ENCODE assay signal across 9 cellular contexts in the genomic region with DNA sequence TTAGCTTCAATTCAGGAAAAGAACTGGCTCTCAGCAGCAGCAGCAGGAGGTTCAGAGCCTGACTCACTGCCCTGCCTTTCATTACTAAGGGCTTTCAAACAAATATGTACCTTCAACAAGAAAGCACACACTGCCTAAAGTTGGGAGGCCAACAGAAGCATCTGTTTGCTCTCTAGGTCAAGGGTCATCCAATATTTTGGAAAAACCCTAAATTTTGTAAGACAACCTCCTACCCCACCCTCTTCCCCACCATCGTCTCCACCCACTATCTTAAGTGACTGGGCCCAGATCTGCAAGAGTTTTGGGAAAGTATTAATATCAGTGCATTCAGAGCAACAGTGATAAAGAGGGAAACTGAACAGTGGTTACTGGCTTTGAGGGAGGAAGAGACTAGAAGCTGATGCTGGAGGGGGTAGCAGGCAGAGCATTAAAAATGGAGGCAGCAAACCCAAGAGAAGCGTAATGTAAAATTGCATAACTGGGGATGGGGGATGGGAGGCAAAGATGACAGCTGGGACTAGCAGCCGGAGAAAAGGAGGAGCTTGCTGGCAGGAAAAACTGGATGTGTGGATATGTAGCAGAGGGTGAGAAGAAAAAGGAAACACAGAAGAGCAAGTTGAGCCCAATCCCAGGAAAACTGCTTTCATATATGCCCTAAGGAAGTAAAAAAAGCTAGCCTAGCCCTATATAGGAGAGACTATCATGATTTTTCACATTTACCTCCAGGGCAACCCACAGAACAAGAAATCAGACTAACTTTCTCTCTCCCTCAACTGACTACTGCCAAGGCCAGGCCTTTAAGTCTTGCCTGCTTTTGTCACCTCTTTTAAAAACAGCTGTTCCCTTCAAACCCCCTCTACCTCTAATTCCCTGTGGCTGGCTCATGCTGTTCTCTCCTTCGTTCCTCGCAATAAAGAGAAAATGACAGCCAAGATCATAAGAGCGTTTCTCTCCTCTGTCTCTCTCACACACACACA. TPM values are rescaled to one million over a fixed set of nuclear protein-coding genes. Genes with fewer than 3 reads are reported as not detected.
A peak's percentile ranks its signal among the peaks of the same experiment; 100 is the strongest.
DNase-seq lines count a peak whose midpoint lies in the region; TF ChIP-seq lines count a peak whose summit lies in the region.
"Had no signal": no experiment of that assay in that cellular context is flagged by ENCODE, and none has a peak within 500 bp of the region (broad histone marks: within the 10 kb centered on the region; RNA-seq: fewer than 3 reads in every experiment).

No MANE protein-coding gene starts in this region.

- no peak for TF ChIP-seq CTCF in Loucy (conservative IDR thresholded peaks at IDR 0.05; ENCODE audit: low read length)
- no peak for TF ChIP-seq CTCF in ascending aorta (IDR thresholded peaks at IDR 0.05)
- no peak for TF ChIP-seq CTCF in CD14-positive monocyte (IDR thresholded peaks at IDR 0.05)
- no peak for TF ChIP-seq CTCF in GM13977 (IDR thresholded peaks at IDR 0.05; ENCODE audit: extremely low read depth, insufficient read depth, missing control alignments)

- H3K9ac ChIP-seq in Loucy (ENCODE audit: low read depth, low read length, poor library complexity, severe bottlenecking) = peak overlapping the region; percentile 43
- H3K9ac ChIP-seq in Karpas-422 (ENCODE audit: low read length) = no peak overlapping the region
- H3K9ac ChIP-seq: KMS-11 had no signal

- H3K27me3 ChIP-seq in Loucy (ENCODE audit: insufficient read depth, low read length, poor library complexity, severe bottlenecking) = no peaks in the 10 kb centered on the region
- no peaks in the 10 kb centered on the region for H3K27me3 ChIP-seq in ascending aorta
- no peaks in the 10 kb centered on the region for H3K27me3 ChIP-seq in Karpas-422 (ENCODE audit: low read length)

- H3K79me2 ChIP-seq in Loucy (ENCODE audit: insufficient read depth, low read length) (peaks cover 76% of the 10 kb centered on the region), Karpas-422 (ENCODE audit: low read length) (peaks cover 100% of the 10 kb centered on the region)

- no peak for DNase-seq in ascending aorta (ENCODE audit: low spot score in 2 of 2)
- peak; percentile 33 for DNase-seq in iPS-NIHi7 (ENCODE audit: extremely low spot score)
- peak in 13 of 49 donors; percentile 1 to 31 (median 9) for DNase-seq in substantia nigra (lab: John Stamatoyannopoulos, UW)
- DNase-seq in DMS79 treated with DMSO at 0.1 percent for 48 hours (lab: John Stamatoyannopoulos, UW) = no peak
- DNase-seq in CD14-positive monocyte (ENCODE audit: low spot score) = no peak
- no peak for DNase-seq in GM13977 (ENCODE audit: low spot score)
- no peak for DNase-seq in Karpas-422

- H2AFZ ChIP-seq in Loucy (ENCODE audit: low read length) = no peak overlapping the region
- no peak overlapping the region for H2AFZ ChIP-seq in Karpas-422 (ENCODE audit: low read length)

- no peak overlapping the region for H3K4me3 Mint-ChIP-seq in CD14-positive monocyte

- peaks cover 11 to 32% of the 10 kb centered on the region in 2 donors for H3K36me3 Mint-ChIP-seq in CD14-positive monocyte

- no peaks in the 10 kb centered on the region for H3F3A ChIP-seq in Loucy (ENCODE audit: low read depth)

- H3K4me3 ChIP-seq in Loucy (ENCODE audit: low read length, poor library complexity, severe bottlenecking) = peak overlapping the region; percentile 30
- H3K4me3 ChIP-seq in ascending aorta = no peak overlapping the region
- H3K4me3 ChIP-seq in Karpas-422 (ENCODE audit: low read length) = no peak overlapping the region

- H3K4me2 ChIP-seq in Loucy (ENCODE audit: low read depth, low read length, poor library complexity, severe bottlenecking) (peak overlapping the region; percentile 45), Karpas-422 (ENCODE audit: low read depth, low read length, poor library complexity, severe bottlenecking) (no peak overlapping the region)
- H3K4me2 ChIP-seq: KMS-11 had no signal

- H3K4me1 ChIP-seq in Loucy (ENCODE audit: insufficient read depth, low read length, poor library complexity, severe bottlenecking) (peaks cover 21% of the 10 kb centered on the region), ascending aorta (peaks cover 31 to 85% of the 10 kb centered on the region in 2 donors), Karpas-422 (ENCODE audit: low read length) (peaks cover 37% of the 10 kb centered on the region)

- H3K27me3 Mint-ChIP-seq in CD14-positive monocyte (ENCODE audit: low read depth in 3 of 3) = no peaks in the 10 kb centered on the region

- H3K9me3 ChIP-seq in Loucy (ENCODE audit: insufficient read depth, low read depth, low read length) = no peaks in the 10 kb centered on the region
- no peaks in the 10 kb centered on the region for H3K9me3 ChIP-seq in ascending aorta
- no peaks in the 10 kb centered on the region for H3K9me3 ChIP-seq in Karpas-422 (ENCODE audit: low read length)

- H3K27ac Mint-ChIP-seq in CD14-positive monocyte = no peak overlapping the region

- no peaks in the 10 kb centered on the region for H3K36me3 ChIP-seq in Loucy (ENCODE audit: insufficient read depth, low read length)
- no peaks in the 10 kb centered on the region for H3K36me3 ChIP-seq in ascending aorta
- H3K36me3 ChIP-seq in Karpas-422 (ENCODE audit: insufficient read depth, low read length) = no peaks in the 10 kb centered on the region

- H3K9me3 Mint-ChIP-seq in CD14-positive monocyte = no peaks in the 10 kb centered on the region

- peak overlapping the region; percentile 64 to 69 for H3K27ac ChIP-seq in ascending aorta
- H3K27ac ChIP-seq in substantia nigra (ENCODE audit: low read depth, low read length, poor library complexity, severe bottlenecking) = peak overlapping the region; percentile 17
- no peak overlapping the region for H3K27ac ChIP-seq in Karpas-422 (ENCODE audit: low read length)
- H3K27ac ChIP-seq: KMS-11 had no signal

- intact Hi-C loops in ascending aorta (cut with DNase I) = loop anchor here (2.0 kb wide), 1 partner anchor 31 kb away; the partner anchor contains the start of gene NPTN
- intact Hi-C loops in CD14-positive monocyte (cut with micrococcal nuclease) = no loop called here

- H4K20me1 ChIP-seq in Loucy (ENCODE audit: insufficient read depth, low read length, poor library complexity, severe bottlenecking) = peaks cover 23% of the 10 kb centered on the region
- peaks cover 20% of the 10 kb centered on the region for H4K20me1 ChIP-seq in Karpas-422 (ENCODE audit: insufficient read depth, low read depth, low read length)

- peaks cover 15% of the 10 kb centered on the region for H3K4me1 Mint-ChIP-seq in CD14-positive monocyte

- H3K9me2 ChIP-seq in Loucy (replicated peaks; ENCODE audit: low read depth, low read length) (no peaks in the 10 kb centered on the region), Karpas-422 (replicated peaks; ENCODE audit: insufficient read depth, low read length) (no peaks in the 10 kb centered on the region)

- in situ Hi-C loops in GM13977 (cut with MboI; ENCODE audit: low pct_unique_long_range_greater_than_20kb, low sequenced_read_pairs, unreplicated experiment) = no loop called here

RNA-seq across cellular contexts. Expression of gene NPTN, which starts 31.5 kb away (rescaled TPM):
- total RNA-seq in ascending aorta = 147 TPM
- 10 to 100 TPM; 86.5 to 88.0 TPM for polyA plus RNA-seq in CD14-positive monocyte
- 40.4 and 53.6 TPM in 2 replicates for total RNA-seq in Karpas-422 (2014; rRNA removed; shearing (Covaris generic); ENCODE audit: low replicate concordance)
